8 cellular contexts compared by ENCODE assay signal in the genomic region with DNA sequence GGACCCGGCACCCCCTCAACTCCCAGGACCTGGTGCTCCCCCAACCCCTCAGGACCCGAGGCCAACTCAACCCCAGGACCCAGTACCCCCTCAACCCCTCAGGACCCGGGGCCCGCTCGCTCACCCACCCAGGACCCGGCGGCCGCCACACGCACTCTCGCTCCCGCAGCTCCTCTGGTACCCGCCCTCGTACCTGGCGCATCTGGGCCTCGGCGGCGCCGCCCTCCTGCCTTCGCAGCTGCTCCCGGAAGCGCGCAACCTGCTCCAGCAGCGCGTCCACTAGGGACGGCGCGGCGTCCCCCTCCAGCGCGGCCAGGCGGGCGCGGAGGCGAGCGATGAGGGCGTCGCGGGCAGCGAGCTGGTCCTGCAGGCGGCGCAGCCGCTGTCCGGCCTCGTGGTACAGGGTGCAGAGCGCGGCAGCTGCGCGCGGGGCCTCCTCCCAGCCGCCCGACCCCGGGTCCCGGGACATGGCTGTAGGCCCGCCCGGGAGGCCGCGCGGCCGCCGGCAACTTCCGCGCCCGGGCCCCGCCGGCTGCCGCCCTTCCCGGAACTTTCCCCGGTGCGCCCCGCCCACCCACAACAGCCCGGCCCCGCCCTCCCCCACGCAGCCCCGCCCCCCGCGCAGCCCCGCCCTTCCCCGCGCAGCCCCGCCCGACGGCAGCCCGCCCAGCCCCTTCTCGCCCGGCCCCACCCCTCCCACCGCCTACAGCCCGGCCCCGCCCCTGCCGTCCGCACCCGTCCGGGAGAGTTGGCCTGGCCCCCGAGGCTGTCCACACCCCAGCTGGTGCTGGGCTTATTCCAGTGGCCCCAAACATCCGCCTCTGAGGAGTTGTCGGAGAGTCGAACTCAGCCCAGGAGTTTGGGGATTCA. TPM values are rescaled to one million over a fixed set of nuclear protein-coding genes. Genes with fewer than 3 reads are reported as not detected.
A peak's percentile ranks its signal among the peaks of the same experiment; 100 is the strongest.
DNase-seq lines count a peak whose midpoint lies in the region; ATAC-seq and TF ChIP-seq lines count a peak whose summit lies in the region.

Gene TNIP2 (minus strand): TSS at position 516 of the 870 bp plus-strand sequence. CDS start 47 bp downstream, at position 469.

- 0 out of 2 replicates have a peak, but pooled peaks cover 7% of the 10 kb centered on the region for H3F3A ChIP-seq in GM23338 (replicated peaks; ENCODE audit: low read depth)
- H3F3A ChIP-seq in MM.1S (ENCODE audit: insufficient read depth, low read length), result no peaks in the 10 kb centered on the region

- no peaks in the 10 kb centered on the region for H3K9me2 ChIP-seq in GM23338 (ENCODE audit: insufficient read depth)
- no peaks in the 10 kb centered on the region for H3K9me2 ChIP-seq in MM.1S (replicated peaks; ENCODE audit: insufficient read depth, low read length)

- H3K36me3 ChIP-seq in GM23338 (ENCODE audit: insufficient read depth) (no peaks in the 10 kb centered on the region), MM.1S (replicated peaks; ENCODE audit: insufficient read depth, low read length) (no peaks in the 10 kb centered on the region), rectal smooth muscle tissue (ENCODE audit: control insufficient read depth, insufficient read depth, low read length) (no peaks in the 10 kb centered on the region), aorta (ENCODE audit: control insufficient read depth in 1 of 2, insufficient read depth in 2 of 2, low read length in 1 of 2) (no peaks in the 10 kb centered on the region)

- H3K36me3 Mint-ChIP-seq in GM23338 (ENCODE audit: low read depth) (peaks cover 3% of the 10 kb centered on the region; the same call in 2 of the 3 replicates), T-helper 17 cell (ENCODE audit: low read depth) (peaks cover 3% of the 10 kb centered on the region)

- peaks cover 6% of the 10 kb centered on the region; the same call in 1 of the 2 replicates for H3K4me1 ChIP-seq in GM23338 (ENCODE audit: insufficient read depth)
- H3K4me1 ChIP-seq in MM.1S (ENCODE audit: low read length), result peaks cover 8% of the 10 kb centered on the region; the same call in 1 of the 2 replicates
- peaks cover 7% of the 10 kb centered on the region for H3K4me1 ChIP-seq in right cardiac atrium (ENCODE audit: control insufficient read depth, insufficient read depth, low read length)
- peaks cover 11% of the 10 kb centered on the region for H3K4me1 ChIP-seq in rectal smooth muscle tissue (ENCODE audit: control insufficient read depth, insufficient read depth, low read length)
- H3K4me1 ChIP-seq in aorta (ENCODE audit: control insufficient read depth in 1 of 2, insufficient read depth in 2 of 2, low read length in 2 of 2), result no peaks in the 10 kb centered on the region

- H3K4me2 ChIP-seq in GM23338 (peak within 1 kb of the TSS; percentile 81), MM.1S (ENCODE audit: low read depth, low read length) (peak within 1 kb of the TSS; percentile 86)

- TF ChIP-seq CTCF in GM23338 (conservative IDR thresholded peaks at IDR 0.05; ENCODE audit: low read depth in 2 of 2), result no peak; a peak in 1 of 4 replicates
- TF ChIP-seq CTCF in MM.1S (IDR thresholded peaks at IDR 0.05; ENCODE audit: low read length), result no peak

- intact Hi-C loops in right cardiac atrium (cut with DNase I) (loop anchor here in 2 of 4 donors (5.0 to 10.0 kb wide), 2 partner anchors 279 to 281 kb away; no protein-coding TSS in a partner anchor), aorta (cut with DNase I) (loop anchor here in 1 of 2 donors (10.0 kb wide), 1 partner anchor 221 kb away; the partner anchor contains the start of gene FAM193A)

- H3K4me1 Mint-ChIP-seq in GM23338 (peaks cover 14% of the 10 kb centered on the region; the same call in 2 of the 3 replicates), T-helper 17 cell (peaks cover 24% of the 10 kb centered on the region)

- H3K9ac ChIP-seq in MM.1S (ENCODE audit: low read length), result peak within 1 kb of the TSS; percentile 78
- H3K9ac ChIP-seq in rectal smooth muscle tissue (ENCODE audit: low read length), result peak within 1 kb of the TSS; percentile 13

- no peaks in the 10 kb centered on the region; the same call in 1 of the 2 replicates for H4K20me1 ChIP-seq in GM23338 (replicated peaks; ENCODE audit: insufficient read depth)
- no peaks in the 10 kb centered on the region for H4K20me1 ChIP-seq in MM.1S (ENCODE audit: insufficient read depth, low read length)

- H3K9me3 ChIP-seq in MM.1S (replicated peaks; ENCODE audit: insufficient read depth, low read length) (no peaks in the 10 kb centered on the region), T-helper 17 cell (ENCODE audit: control insufficient read depth, low read length, poor library complexity, severe bottlenecking) (no peaks in the 10 kb centered on the region), right cardiac atrium (ENCODE audit: control insufficient read depth, low read length) (no peaks in the 10 kb centered on the region), aorta (ENCODE audit: control insufficient read depth, low read length) (no peaks in the 10 kb centered on the region)

- H3K27me3 ChIP-seq in GM23338 (ENCODE audit: insufficient read depth) (no peaks in the 10 kb centered on the region), MM.1S (replicated peaks; ENCODE audit: insufficient read depth, low read length) (no peaks in the 10 kb centered on the region), right cardiac atrium (ENCODE audit: control insufficient read depth, insufficient read depth) (no peaks in the 10 kb centered on the region), rectal smooth muscle tissue (ENCODE audit: control insufficient read depth, insufficient read depth, low read length) (no peaks in the 10 kb centered on the region), aorta (ENCODE audit: control insufficient read depth in 1 of 2, insufficient read depth in 2 of 2, low read length in 1 of 2) (no peaks in the 10 kb centered on the region)

- under 1% methylated on average over 93 of the region's 96 CpGs for WGBS in right cardiac atrium
- 1% methylated on average over 59 to 96 of the region's 96 CpGs for WGBS in aorta, 2 donors

- no peak within 1 kb of the TSS for H3K27ac Mint-ChIP-seq in GM23338
- H3K27ac Mint-ChIP-seq in T-helper 17 cell, result peak within 1 kb of the TSS; percentile 92

- ATAC-seq in GM23338, result peak; percentile 85
- peak; percentile 84 for ATAC-seq in T-helper 17 cell
- peak; percentile 89 to 91 for ATAC-seq in right cardiac atrium
- ATAC-seq in aorta (ENCODE audit: low FRiP score), result peak; percentile 93

- H3K4me3 Mint-ChIP-seq in GM23338 (peak within 1 kb of the TSS; percentile 67), T-helper 17 cell (peak within 1 kb of the TSS; percentile 93)

- H3K9me3 Mint-ChIP-seq in GM23338, result no peaks in the 10 kb centered on the region; the same call in 2 of the 3 replicates

- peak within 1 kb of the TSS; percentile 60 for H3K4me3 ChIP-seq in GM23338
- H3K4me3 ChIP-seq in MM.1S (ENCODE audit: low read length), result peak within 1 kb of the TSS; percentile 91
- peak within 1 kb of the TSS; percentile 82 for H3K4me3 ChIP-seq in right cardiac atrium (ENCODE audit: low read length)
- H3K4me3 ChIP-seq in rectal smooth muscle tissue (ENCODE audit: low read length), result peak within 1 kb of the TSS; percentile 84
- H3K4me3 ChIP-seq in aorta (ENCODE audit: low read length in 2 of 2), result peak within 1 kb of the TSS; percentile 1 to 51

- peak; percentile 61 for DNase-seq in GDM1 (lab: John Stamatoyannopoulos, UW)
- DNase-seq in GM23338 (ENCODE audit: low spot score), result peak; percentile 89
- DNase-seq in MM.1S, result peak; percentile 79
- DNase-seq in T-helper 17 cell, result peak; percentile 56 to 81 (median 79)
- peak; percentile 92 to 96 (median 96) for DNase-seq in right cardiac atrium
- peak; percentile 92 to 95 for DNase-seq in aorta

- peak within 1 kb of the TSS; percentile 59; the same call in 1 of the 2 replicates for H3K27ac ChIP-seq in GM23338 (ENCODE audit: low read depth)
- H3K27ac ChIP-seq in MM.1S (ENCODE audit: low read length), result peak within 1 kb of the TSS; percentile 63; the same call in 1 of the 2 replicates
- H3K27ac ChIP-seq in angular gyrus (ENCODE audit: low read depth, low read length), result peak within 1 kb of the TSS; percentile 29
- H3K27ac ChIP-seq in right cardiac atrium (ENCODE audit: low read length), result peak within 1 kb of the TSS; percentile 83
- peak within 1 kb of the TSS; percentile 61 for H3K27ac ChIP-seq in rectal smooth muscle tissue (ENCODE audit: low read depth, low read length)
- H3K27ac ChIP-seq in aorta (ENCODE audit: low read depth in 1 of 2, low read length in 2 of 2), result peak within 1 kb of the TSS in 1 of 2 donors; percentile 32

- H2AFZ ChIP-seq in GM23338 (peak within 1 kb of the TSS; percentile 94), MM.1S (ENCODE audit: low read length) (peak within 1 kb of the TSS; percentile 84)

- H3K79me2 ChIP-seq in GM23338 (replicated peaks; ENCODE audit: insufficient read depth) (peaks cover 31% of the 10 kb centered on the region), MM.1S (ENCODE audit: low read length) (peaks cover 43% of the 10 kb centered on the region)

- H3K27me3 Mint-ChIP-seq in GM23338 (ENCODE audit: insufficient read depth, low read depth, poor library complexity) (peaks cover 12% of the 10 kb centered on the region), T-helper 17 cell (no peaks in the 10 kb centered on the region)

RNA-seq across cellular contexts. Expression of gene TNIP2, which starts in this region (rescaled TPM):
- total RNA-seq in GM23338 (2014; rRNA removed; shearing (Covaris generic)), result 60.2 and 61.4 TPM in 2 replicates
- polyA plus RNA-seq in GM23338 (2016; fragmentation: Nextera tagmentation; extraction: Ambion mirVana) (33.9 and 34.8 TPM in 2 replicates), right cardiac atrium (24.9 TPM), aorta (10 to 100 TPM; 37.2 to 43.8 TPM)
- total RNA-seq in T-helper 17 cell (10 to 100 TPM; 66.0 to 72.5 TPM), right cardiac atrium (10 to 100 TPM; 20.2 to 28.0 (median 24.6) TPM), aorta (10 to 100 TPM; 37.4 to 39.4 TPM)

Comparison
In these comparisons a context has a peak if more than half of its experiments do, and no peak if none do; other contexts are left out.
1. H3K4me3 ChIP-seq: peak in every context shown above with its lines; median percentile 91 in MM.1S; 84 in rectal smooth muscle tissue; 82 in right cardiac atrium; 60 in GM23338; 26 in aorta.